Comparison of ENCODE assay signal across 10 cellular contexts in the genomic region with DNA sequence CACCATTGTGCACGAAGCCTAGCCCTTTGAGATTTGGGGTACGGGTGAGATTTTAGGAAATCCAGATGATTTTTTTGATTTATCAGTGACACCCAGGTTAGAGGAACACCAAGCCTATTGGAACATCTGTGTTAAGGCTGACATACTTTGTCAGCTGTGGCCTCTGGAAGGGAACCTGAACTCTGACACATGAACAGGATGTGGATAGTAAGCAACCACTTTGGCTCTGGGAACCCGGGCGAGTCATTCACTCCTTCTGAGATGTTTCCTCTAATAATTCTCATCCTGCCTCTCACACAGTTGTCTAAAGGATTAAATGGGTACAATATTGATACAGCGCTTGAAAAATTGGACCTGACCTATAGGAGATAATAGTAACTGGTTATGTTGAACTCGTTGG.
DNase-seq lines count a peak whose midpoint lies in the region; ATAC-seq, FAIRE-seq and TF ChIP-seq lines count a peak whose summit lies in the region.
"Had no signal": no experiment of that assay in that cellular context is flagged by ENCODE, and none has a peak within 500 bp of the region (broad histone marks: within the 10 kb centered on the region; RNA-seq: fewer than 3 reads in every experiment).

No MANE protein-coding gene starts in this region.

- H3K27ac ChIP-seq in endodermal cell (ENCODE audit: low read depth, low read length) = no peak overlapping the region
- H3K27ac ChIP-seq: C4-2B had no signal

- no peak for TF ChIP-seq CTCF in endodermal cell (conservative IDR thresholded peaks at IDR 0.05)

- no peaks in the 10 kb centered on the region for H3K36me3 Mint-ChIP-seq in activated naive CD4-positive, alpha-beta T cell treated with anti-CD3 and anti-CD28 coated beads, Interleukin-2, amount 50 U/mL, for 72 hours
- peaks cover 2% of the 10 kb centered on the region for H3K36me3 Mint-ChIP-seq in endodermal cell (ENCODE audit: low read depth)

- H3K4me1 Mint-ChIP-seq in endodermal cell = peaks cover 19% of the 10 kb centered on the region
- H3K4me1 Mint-ChIP-seq: central memory CD8-positive, alpha-beta T cell had no signal

- H3K36me3 ChIP-seq in endodermal cell (ENCODE audit: control insufficient read depth, insufficient read depth, low read length) = no peaks in the 10 kb centered on the region

- H3K9ac ChIP-seq in endodermal cell (ENCODE audit: extremely low read depth, low read length, poor library complexity, severe bottlenecking) = no peak overlapping the region

- H3K4me1 ChIP-seq in endodermal cell (ENCODE audit: control insufficient read depth, insufficient read depth, low read length) = peaks cover 9% of the 10 kb centered on the region

- H3K27me3 ChIP-seq in endodermal cell (ENCODE audit: control insufficient read depth, insufficient read depth, low read length, poor library complexity, severe bottlenecking) = no peaks in the 10 kb centered on the region

- H3K4me3 Mint-ChIP-seq in endodermal cell = no peak overlapping the region
- H3K4me3 Mint-ChIP-seq: central memory CD8-positive, alpha-beta T cell had no signal

- H3K9me3 Mint-ChIP-seq in activated naive CD4-positive, alpha-beta T cell treated with anti-CD3 and anti-CD28 coated beads, Interleukin-2, amount 50 U/mL, for 72 hours = no peaks in the 10 kb centered on the region
- H3K9me3 Mint-ChIP-seq in endodermal cell = peaks cover 12% of the 10 kb centered on the region
- H3K9me3 Mint-ChIP-seq: central memory CD8-positive, alpha-beta T cell had no signal

- DNase-seq in activated naive CD4-positive, alpha-beta T cell treated with anti-CD3 and anti-CD28 coated beads, Interleukin-2, amount 50 U/mL, for 72 hours (ENCODE audit: low spot score in 2 of 2) = peak in 1 of 2 donors; percentile 37
- DNase-seq in activated naive CD4-positive, alpha-beta T cell treated with Interleukin-2 at 50 U/mL for 16 hours = no peak
- DNase-seq in RCC 7860 (ENCODE audit: low spot score) (peak; percentile 9), dermis blood vessel endothelial cell (peak; percentile 50), endodermal cell (no peak), SHP77 treated with DMSO at 0.1 percent for 48 hours (lab: John Stamatoyannopoulos, UW) (no peak), germinal center (ENCODE audit: low spot score) (no peak)
- DNase-seq in stimulated activated CD8-positive, alpha-beta memory T cell treated with anti-CD3 and anti-CD28 coated beads, Interleukin-4, amount 100 ng/mL, for 48 hours = peak; percentile 53

- H3K4me3 ChIP-seq in endodermal cell (ENCODE audit: low read length) = no peak overlapping the region

- 88 to 100% methylated on average over 3 to 6 of the region's 6 CpGs for WGBS in endodermal cell (ENCODE audit: insufficient coverage in 1 of 2, insufficient read length in 1 of 2), 2 experiments

- peak; percentile 66 to 73 for ATAC-seq in activated naive CD4-positive, alpha-beta T cell treated with anti-CD3 and anti-CD28 coated beads, Interleukin-2, amount 50 U/mL, for 72 hours

- peaks cover 14% of the 10 kb centered on the region for H3K9me3 ChIP-seq in endodermal cell (ENCODE audit: control insufficient read depth, low read length)

- H3K27me3 Mint-ChIP-seq in endodermal cell (ENCODE audit: insufficient read depth) = no peaks in the 10 kb centered on the region

- FAIRE-seq in RCC 7860 (lab: Jason Lieb, UNC) = no peak

- peak overlapping the region; percentile 30 to 84 for H3K27ac Mint-ChIP-seq in activated naive CD4-positive, alpha-beta T cell treated with anti-CD3 and anti-CD28 coated beads, Interleukin-2, amount 50 U/mL, for 72 hours
- no peak overlapping the region for H3K27ac Mint-ChIP-seq in endodermal cell

Comparison
In these comparisons a context has a peak if more than half of its experiments do, and no peak if none do; other contexts are left out.
1. DNase-seq: peak in RCC 7860 (single experiment), dermis blood vessel endothelial cell (single experiment) and stimulated activated CD8-positive, alpha-beta memory T cell treated with anti-CD3 and anti-CD28 coated beads, Interleukin-4, amount 100 ng/mL, for 48 hours (single experiment); none in activated naive CD4-positive, alpha-beta T cell treated with Interleukin-2 at 50 U/mL for 16 hours (single experiment), endodermal cell (single experiment), SHP77 treated with DMSO at 0.1 percent for 48 hours (single experiment) and germinal center (single experiment).